Comparison of ENCODE assay signal across 8 cellular contexts in the genomic region with DNA sequence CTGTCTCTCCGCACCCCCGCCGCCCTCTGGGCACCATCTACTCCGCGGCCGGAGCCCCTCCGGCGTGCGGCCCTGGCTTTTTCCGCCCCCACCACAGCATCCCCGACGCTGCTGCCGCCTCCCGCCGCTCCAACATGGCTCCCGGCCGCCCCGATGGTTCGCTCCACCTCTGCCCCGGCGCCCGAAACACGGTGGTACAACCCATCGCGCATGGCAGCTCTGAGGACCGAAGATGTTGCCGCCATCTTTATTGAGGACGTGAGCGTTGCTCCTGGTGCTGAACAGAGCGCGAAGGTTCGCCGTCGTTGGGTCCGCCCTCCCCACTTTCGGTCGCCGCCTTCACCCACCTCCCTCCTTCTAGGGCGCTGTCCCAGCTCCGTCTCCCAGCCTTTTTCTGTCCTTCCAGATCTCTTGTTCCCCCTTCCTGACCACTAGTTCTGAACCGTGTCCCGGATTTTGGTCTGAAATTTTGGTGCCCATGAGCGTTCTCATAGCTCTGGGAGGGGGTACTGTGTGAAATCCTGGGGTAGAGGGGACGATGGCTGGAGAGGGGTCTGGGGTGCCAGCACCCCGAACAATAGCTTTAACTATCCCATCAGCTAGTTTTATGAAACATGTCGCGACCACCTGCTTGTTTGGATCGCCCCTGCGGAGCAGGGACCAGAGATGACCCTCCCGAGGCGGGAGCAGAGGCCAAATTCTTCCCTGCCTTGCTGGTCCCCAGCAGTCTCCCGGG. TPM values are rescaled to one million over a fixed set of nuclear protein-coding genes. Genes with fewer than 3 reads are reported as not detected.
DNase-seq lines count a peak whose midpoint lies in the region; ATAC-seq, FAIRE-seq and TF ChIP-seq lines count a peak whose summit lies in the region.

A gene with protein sequence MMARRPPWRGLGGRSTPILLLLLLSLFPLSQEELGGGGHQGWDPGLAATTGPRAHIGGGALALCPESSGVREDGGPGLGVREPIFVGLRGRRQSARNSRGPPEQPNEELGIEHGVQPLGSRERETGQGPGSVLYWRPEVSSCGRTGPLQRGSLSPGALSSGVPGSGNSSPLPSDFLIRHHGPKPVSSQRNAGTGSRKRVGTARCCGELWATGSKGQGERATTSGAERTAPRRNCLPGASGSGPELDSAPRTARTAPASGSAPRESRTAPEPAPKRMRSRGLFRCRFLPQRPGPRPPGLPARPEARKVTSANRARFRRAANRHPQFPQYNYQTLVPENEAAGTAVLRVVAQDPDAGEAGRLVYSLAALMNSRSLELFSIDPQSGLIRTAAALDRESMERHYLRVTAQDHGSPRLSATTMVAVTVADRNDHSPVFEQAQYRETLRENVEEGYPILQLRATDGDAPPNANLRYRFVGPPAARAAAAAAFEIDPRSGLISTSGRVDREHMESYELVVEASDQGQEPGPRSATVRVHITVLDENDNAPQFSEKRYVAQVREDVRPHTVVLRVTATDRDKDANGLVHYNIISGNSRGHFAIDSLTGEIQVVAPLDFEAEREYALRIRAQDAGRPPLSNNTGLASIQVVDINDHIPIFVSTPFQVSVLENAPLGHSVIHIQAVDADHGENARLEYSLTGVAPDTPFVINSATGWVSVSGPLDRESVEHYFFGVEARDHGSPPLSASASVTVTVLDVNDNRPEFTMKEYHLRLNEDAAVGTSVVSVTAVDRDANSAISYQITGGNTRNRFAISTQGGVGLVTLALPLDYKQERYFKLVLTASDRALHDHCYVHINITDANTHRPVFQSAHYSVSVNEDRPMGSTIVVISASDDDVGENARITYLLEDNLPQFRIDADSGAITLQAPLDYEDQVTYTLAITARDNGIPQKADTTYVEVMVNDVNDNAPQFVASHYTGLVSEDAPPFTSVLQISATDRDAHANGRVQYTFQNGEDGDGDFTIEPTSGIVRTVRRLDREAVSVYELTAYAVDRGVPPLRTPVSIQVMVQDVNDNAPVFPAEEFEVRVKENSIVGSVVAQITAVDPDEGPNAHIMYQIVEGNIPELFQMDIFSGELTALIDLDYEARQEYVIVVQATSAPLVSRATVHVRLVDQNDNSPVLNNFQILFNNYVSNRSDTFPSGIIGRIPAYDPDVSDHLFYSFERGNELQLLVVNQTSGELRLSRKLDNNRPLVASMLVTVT (N-terminal part only) (minus strand): TSS at position 134 of the 736 bp plus-strand sequence. CDS start 252 bp downstream, outside the sequence.

- peak within 1 kb of the TSS; percentile 18; the same call in 1 of the 2 replicates for H2AK5ac ChIP-seq in H1 (ENCODE audit: low read depth, low read length)

- H4K20me1 ChIP-seq in H1 (replicated peaks in 1 of 2; ENCODE audit: control insufficient read depth in 1 of 2, insufficient read depth in 2 of 2, low read length in 2 of 2) = peaks cover 10 to 23% of the 10 kb centered on the region in 2 experiments

- TF ChIP-seq CTCF in 22Rv1 (IDR thresholded peaks at IDR 0.05) (no peak), H1 (IDR thresholded peaks at IDR 0.05; ENCODE audit: control extremely low read depth in 1 of 3, insufficient read depth in 1 of 3, low read depth in 1 of 3, low read length in 3 of 3) (no peak)

- TF ChIP-seq POLR2A in GM18505 (IDR thresholded peaks at IDR 0.05; ENCODE audit: borderline replicate concordance, extremely low read depth, insufficient read depth, insufficient read length) = peak; percentile 35
- peak in 1 of 2 experiments; percentile 74; a peak in 1 of 3 replicates for TF ChIP-seq POLR2A in H1 (IDR thresholded peaks at IDR 0.05; ENCODE audit: control extremely low read depth in 1 of 2, low read depth in 2 of 2, low read length in 2 of 2)

- peak within 1 kb of the TSS; percentile 95 for H2BK5ac ChIP-seq in H1 (ENCODE audit: low read depth, low read length)

- no peak within 1 kb of the TSS for H2AFZ ChIP-seq in H1 (ENCODE audit: low read length)

- FAIRE-seq in H1 (lab: Jason Lieb, UNC) = peak; percentile 60

- H4K91ac ChIP-seq in H1 (replicated peaks; ENCODE audit: insufficient read length, low read length) = peak within 1 kb of the TSS; percentile 93

- H3K56ac ChIP-seq in H1 (replicated peaks; ENCODE audit: insufficient read length, low read depth, low read length) = peak within 1 kb of the TSS; percentile 65

- H3K79me2 ChIP-seq in H1 (ENCODE audit: control insufficient read depth in 1 of 2, insufficient read depth in 2 of 2, low read length in 2 of 2) = no peaks in the 10 kb centered on the region

- H2BK12ac ChIP-seq in H1 (ENCODE audit: low read depth, low read length) = peak within 1 kb of the TSS; percentile 97; the same call in 1 of the 2 replicates

- H3K27ac ChIP-seq in 22Rv1 (peak within 1 kb of the TSS; percentile 99), H1 (ENCODE audit: low read depth, low read length) (peak within 1 kb of the TSS; percentile 97)

- TF ChIP-seq RAD21 in H1 (IDR thresholded peaks at IDR 0.05 in 1 of 2, conservative IDR thresholded peaks at IDR 0.05 in 1 of 2; ENCODE audit: low read depth in 2 of 2, low read length in 2 of 2) = no peak

- peak within 1 kb of the TSS; percentile 51 for H2BK120ac ChIP-seq in H1 (replicated peaks; ENCODE audit: low read depth, low read length)

- no peak within 1 kb of the TSS for H3K14ac ChIP-seq in H1 (ENCODE audit: insufficient read length)

- no peaks in the 10 kb centered on the region for H3K9me3 ChIP-seq in H1 (ENCODE audit: insufficient read depth in 2 of 2, low read depth in 1 of 2, low read length in 1 of 2)

- peak; percentile 27 for DNase-seq in NCI-H2196 treated with DMSO at 0.1 percent for 48 hours (lab: John Stamatoyannopoulos, UW; ENCODE audit: unreplicated experiment)
- peak; percentile 60 for DNase-seq in activated CD4-positive, alpha-beta T cell treated with anti-CD3 and anti-CD28 coated beads, Interleukin-2, amount 50 U/mL, for 1 hour
- peak; percentile 73 to 91 for DNase-seq in H1 (ENCODE audit: low read depth in 1 of 2, low spot score in 2 of 2)
- DNase-seq in lung microvascular endothelial cell (ENCODE audit: low read depth in 2 of 2) = peak; percentile 89 to 91
- peak in 2 of 3 experiments; percentile 18 to 26 for DNase-seq in stimulated activated CD4-positive, alpha-beta T cell treated with anti-CD3 and anti-CD28 coated beads, TNF-alpha, amount 100 ng/mL, for 4 hours (ENCODE audit: low read depth in 3 of 3)

- POLR2A ChIA-PET in H1 (lab: Charles Lee; ENCODE audit: partially characterized antibody) = interaction anchor here (0.6 to 11.1 kb wide), 47 partner anchors 11 to 431 kb away, joined by 3 to 175 read pairs (median 5); a partner anchor contains a TSS

- H3K4ac ChIP-seq in H1 (replicated peaks; ENCODE audit: insufficient read length, low read depth, low read length) = peak within 1 kb of the TSS; percentile 47

- CTCF ChIA-PET in H1 (lab: Charles Lee; ENCODE audit: partially characterized antibody) = interaction anchor here (0.9 to 5.2 kb wide), 15 partner anchors 11 to 231 kb away, joined by 3 to 27 read pairs (median 4); a partner anchor contains a TSS

- ATAC-seq in GM18505 (IDR thresholded peaks at IDR 0.05; ENCODE audit: unreplicated experiment) (no peak), HG03520 (IDR thresholded peaks at IDR 0.05; ENCODE audit: unreplicated experiment) (no peak)

- peaks cover 12% of the 10 kb centered on the region; the same call in 1 of the 2 replicates for H3K23me2 ChIP-seq in H1 (ENCODE audit: low read depth, low read length)

- H2BK15ac ChIP-seq in H1 (ENCODE audit: low read length) = peak within 1 kb of the TSS; percentile 46; the same call in 1 of the 2 replicates

- peak within 1 kb of the TSS; percentile 77 to 94 for H3K4me2 ChIP-seq in H1 (ENCODE audit: insufficient read depth in 1 of 2, low read depth in 2 of 2, low read length in 2 of 2)

- H3K4me3 ChIP-seq in H1 (ENCODE audit: extremely low read depth in 1 of 4, insufficient read depth in 2 of 4, low read depth in 3 of 4, low read length in 4 of 4) = peak within 1 kb of the TSS; percentile 73 to 84 (median 82)

- H3K36me3 ChIP-seq in H1 (ENCODE audit: control insufficient read depth in 2 of 4, insufficient read depth in 4 of 4, low read length in 3 of 4) = peaks cover 0 to 13% (median 1%) of the 10 kb centered on the region in 4 experiments; a peak in 4 of 8 replicates

- 1% methylated on average over 37 of the region's 52 CpGs; no CpG with 5 or more reads in 1 of the 2 experiments for whole genome bisulfite sequencing in H1 (ENCODE audit: extremely low coverage in 1 of 2, insufficient coverage in 1 of 2, insufficient read length in 1 of 2, insufficient replicate concordance in 2 of 2, low coverage in 1 of 2, low lambda C conversion rate in 2 of 2, missing lambda C conversion rate in 1 of 2), 2 experiments

- H3K23ac ChIP-seq in H1 (ENCODE audit: insufficient read length) = no peak within 1 kb of the TSS

- peak within 1 kb of the TSS; percentile 100; the same call in 1 of the 2 replicates for H4K8ac ChIP-seq in H1 (ENCODE audit: extremely low read depth, insufficient read depth, low read length)

- H3K9ac ChIP-seq in H1 (replicated peaks in 1 of 4; ENCODE audit: extremely low read depth in 1 of 4, low read depth in 3 of 4, low read length in 3 of 4) = peak within 1 kb of the TSS; percentile 62 to 97 (median 96)

- H4K5ac ChIP-seq in H1 (ENCODE audit: insufficient read length, low read depth, low read length) = peak within 1 kb of the TSS; percentile 95

- TF ChIP-seq EP300 in H1 (IDR thresholded peaks at IDR 0.05; ENCODE audit: borderline replicate concordance in 1 of 2, low read depth in 2 of 2, low read length in 2 of 2) = peak in 1 of 2 experiments; percentile 98; a peak in 2 of 3 replicates

- H3K18ac ChIP-seq in H1 (ENCODE audit: extremely low read depth, low read length) = peak within 1 kb of the TSS; percentile 97

- H3K27me3 ChIP-seq in H1 (replicated peaks in 1 of 4; ENCODE audit: control insufficient read depth in 3 of 4, extremely low read depth in 1 of 4, insufficient read depth in 3 of 4, low read length in 3 of 4) = 0 out of 7 replicates have a peak, but pooled peaks cover 0 to 4% (median 0%) of the 10 kb centered on the region in 4 experiments

- peaks cover 2% of the 10 kb centered on the region; the same call in 1 of the 2 replicates for H3K79me1 ChIP-seq in H1 (ENCODE audit: low read depth, low read length)

- peak within 1 kb of the TSS; percentile 48; the same call in 1 of the 2 replicates for H2BK20ac ChIP-seq in H1 (ENCODE audit: low read length)

- peaks cover 0 to 11% (median 7%) of the 10 kb centered on the region in 4 experiments; a peak in 5 of 7 replicates for H3K4me1 ChIP-seq in H1 (replicated peaks in 1 of 4; ENCODE audit: control insufficient read depth in 3 of 4, insufficient read depth in 4 of 4, low read length in 3 of 4)

RNA-seq across cellular contexts. Expression of the gene that starts here (rescaled TPM):
- 26.7 and 29.5 TPM in 2 replicates for total RNA-seq in H1 (2021; fragmentation: NEBNext Ultra II Directional; extraction: Animal tissue kit (Norgen Biotek cat#: 25700))
- polyA plus RNA-seq in H1 (2011; rRNA removed) = 11.6 and 17.5 TPM in 2 replicates
- polyA plus RNA-seq in H1 (2011; cell fraction: cytosol; rRNA removed) = 11.5 TPM
- polyA plus RNA-seq in H1 (2011; cell fraction: nucleus; rRNA removed) = 57.7 TPM
- polyA plus RNA-seq in H1 (2012, experiment 1 of 2) = 16.1 to 23.3 TPM (median 21.1 TPM) in 4 replicates
- 19.3 TPM for polyA plus RNA-seq in H1 (2012, experiment 2 of 2)
- 17.3 TPM for polyA plus RNA-seq in H1 (2013, experiment 1 of 2)
- polyA plus RNA-seq in H1 (2013, experiment 2 of 2) = 14.2 TPM
- 26.2 and 26.5 TPM in 2 replicates for polyA minus RNA-seq in H1 (2011; rRNA and poly(A)+ RNA removed)
- polyA minus RNA-seq in H1 (2011; cell fraction: cytosol; rRNA and poly(A)+ RNA removed) = 20.9 TPM
- polyA minus RNA-seq in H1 (2011; cell fraction: nucleus; rRNA and poly(A)+ RNA removed) = 30.1 TPM
- total RNA-seq in lung microvascular endothelial cell = 0.20 and 0.22 TPM in 2 replicates

Comparison
In these comparisons a context has a peak if more than half of its experiments do, and no peak if none do; other contexts are left out.
1. RNA of the gene that starts here (total RNA-seq): 26.7 to 29.5 TPM in H1; 0.20 to 0.22 TPM in lung microvascular endothelial cell; every median in the first group is over 10 times any median in the second.
2. Peak in DNase-seq in lung microvascular endothelial cell; RNA of the gene not detected or under 1 TPM.
3. DNase-seq: peak in every context shown above with its lines; median percentile 90 in lung microvascular endothelial cell; 82 in H1; 60 in activated CD4-positive, alpha-beta T cell treated with anti-CD3 and anti-CD28 coated beads, Interleukin-2, amount 50 U/mL, for 1 hour; 27 in NCI-H2196 treated with DMSO at 0.1 percent for 48 hours; 22 in stimulated activated CD4-positive, alpha-beta T cell treated with anti-CD3 and anti-CD28 coated beads, TNF-alpha, amount 100 ng/mL, for 4 hours.